ENCODE assay signal across 8 cellular contexts in the genomic region with DNA sequence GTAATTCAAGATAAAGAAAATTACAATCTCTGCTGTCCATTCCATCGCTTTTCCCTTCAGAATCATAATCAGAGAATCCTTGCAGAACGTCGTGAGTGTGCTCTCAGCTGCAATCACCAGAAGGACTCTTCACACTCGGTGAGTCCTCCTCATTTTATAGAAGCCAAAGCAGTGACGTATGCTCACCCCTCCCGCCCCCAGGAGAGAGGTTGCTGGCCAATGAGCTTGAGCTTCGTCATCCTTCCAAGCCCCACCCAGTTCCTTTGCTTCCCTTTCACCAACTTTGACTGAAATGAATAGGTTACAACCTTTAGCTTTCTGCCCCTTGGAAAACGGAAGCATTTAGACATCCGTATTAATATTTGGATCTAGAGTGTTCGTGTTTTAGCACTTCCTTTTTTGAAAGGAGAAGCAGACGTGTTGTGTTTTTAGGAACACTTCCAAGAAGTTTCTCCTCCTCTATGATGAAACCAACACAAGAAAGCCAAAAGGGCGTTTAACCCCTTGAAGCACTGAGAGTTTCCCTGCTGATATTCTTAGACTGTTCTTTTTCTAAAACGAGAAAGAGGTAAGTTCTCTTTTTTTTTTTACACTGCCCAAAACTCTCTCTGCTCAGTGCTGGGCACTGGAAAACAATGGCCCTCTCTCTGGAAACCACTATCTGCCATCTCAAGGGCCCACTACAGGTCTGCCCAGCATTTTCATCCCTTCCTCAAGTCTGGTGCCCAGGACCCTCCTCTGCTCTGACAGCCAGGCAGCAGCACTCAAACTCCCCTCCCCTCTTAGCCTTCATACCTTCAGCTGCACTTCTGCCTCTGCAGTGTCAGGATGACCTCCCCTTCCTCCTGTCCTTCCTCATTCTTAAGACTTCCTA. TPM values are rescaled to one million over a fixed set of nuclear protein-coding genes. Genes with fewer than 3 reads are reported as not detected.
DNase-seq lines count a peak whose midpoint lies in the region; ATAC-seq and TF ChIP-seq lines count a peak whose summit lies in the region.

No MANE protein-coding gene starts in this region.

- peaks cover 16 to 28% of the 10 kb centered on the region in 2 experiments for H3K27me3 ChIP-seq in mesenchymal stem cell (ENCODE audit: control insufficient read depth in 1 of 2, insufficient read depth in 1 of 2, low read length in 2 of 2)

- H2AFZ ChIP-seq in mesenchymal stem cell (ENCODE audit: low read depth, low read length) = no peak overlapping the region

- ATAC-seq in HG03354 (IDR thresholded peaks at IDR 0.05; ENCODE audit: poor library complexity, severe bottlenecking, unreplicated experiment) (peak; percentile 50), GM21515 (IDR thresholded peaks at IDR 0.05; ENCODE audit: unreplicated experiment) (no peak)
- peak; percentile 80 for ATAC-seq in stimulated activated effector memory CD8-positive, alpha-beta T cell treated with anti-CD3 and anti-CD28 coated beads, Interleukin-12 subunit alpha, Interleukin-12 subunit beta, amount 100 ng/mL, for 72 hours

- no peak overlapping the region for H2BK15ac ChIP-seq in mesenchymal stem cell (ENCODE audit: low read depth, poor library complexity, severe bottlenecking)

- H3K27ac ChIP-seq in VCaP (peak overlapping the region; percentile 86), caudate nucleus (ENCODE audit: low read depth, low read length) (peak overlapping the region; percentile 85), mesenchymal stem cell (ENCODE audit: low read length, poor library complexity, severe bottlenecking) (no peak overlapping the region)

- H3K27ac Mint-ChIP-seq in stimulated activated effector memory CD8-positive, alpha-beta T cell treated with anti-CD3 and anti-CD28 coated beads, Interleukin-12 subunit alpha, Interleukin-12 subunit beta, amount 100 ng/mL, for 72 hours = peak overlapping the region; percentile 87

- no peak overlapping the region for H2BK12ac ChIP-seq in mesenchymal stem cell (ENCODE audit: low read length in 2 of 2)

- H3K9ac ChIP-seq in mesenchymal stem cell (ENCODE audit: low read length) = peak overlapping the region; percentile 60

- H3K36me3 ChIP-seq in mesenchymal stem cell (ENCODE audit: control insufficient read depth in 1 of 2, insufficient read depth in 2 of 2, low read depth in 1 of 2, low read length in 2 of 2) = no peaks in the 10 kb centered on the region

- H2BK120ac ChIP-seq in mesenchymal stem cell (ENCODE audit: low read depth, low read length) = no peak overlapping the region

- H3K4me1 Mint-ChIP-seq in stimulated activated effector memory CD8-positive, alpha-beta T cell treated with anti-CD3 and anti-CD28 coated beads, Interleukin-12 subunit alpha, Interleukin-12 subunit beta, amount 100 ng/mL, for 72 hours = peaks cover 57% of the 10 kb centered on the region

- H3K4me1 ChIP-seq in mesenchymal stem cell (ENCODE audit: control insufficient read depth, insufficient read depth, low read depth, low read length) = no peaks in the 10 kb centered on the region

- H4K8ac ChIP-seq in mesenchymal stem cell (ENCODE audit: low read length) = no peak overlapping the region

- H3K36me3 Mint-ChIP-seq in stimulated activated effector memory CD8-positive, alpha-beta T cell treated with anti-CD3 and anti-CD28 coated beads, Interleukin-12 subunit alpha, Interleukin-12 subunit beta, amount 100 ng/mL, for 72 hours = peaks cover 18% of the 10 kb centered on the region

- peak; percentile 89 for DNase-seq in GF-D8 (lab: John Stamatoyannopoulos, UW)
- peak in 1 of 61 donors; percentile 40 for DNase-seq in caudate nucleus (lab: John Stamatoyannopoulos, UW)
- peak; percentile 5 for DNase-seq in mesenchymal stem cell
- DNase-seq in stimulated activated effector memory CD8-positive, alpha-beta T cell treated with anti-CD3 and anti-CD28 coated beads, Interleukin-12 subunit alpha, Interleukin-12 subunit beta, amount 100 ng/mL, for 72 hours (ENCODE audit: low spot score in 2 of 2) = peak in 1 of 2 donors; percentile 74
- no peak for DNase-seq in NCI-H1105 treated with DMSO at 0.1 percent for 48 hours (lab: John Stamatoyannopoulos, UW)

- WGBS in mesenchymal stem cell = 68% methylated on average over 13 of the region's 13 CpGs

- H3K4me3 Mint-ChIP-seq in stimulated activated effector memory CD8-positive, alpha-beta T cell treated with anti-CD3 and anti-CD28 coated beads, Interleukin-12 subunit alpha, Interleukin-12 subunit beta, amount 100 ng/mL, for 72 hours = peak overlapping the region; percentile 74

- H2AK5ac ChIP-seq in mesenchymal stem cell (ENCODE audit: low read length, severe bottlenecking) = no peak overlapping the region

- no peak overlapping the region for H3K14ac ChIP-seq in mesenchymal stem cell (ENCODE audit: low read length in 2 of 2)

- H3K9me3 ChIP-seq in mesenchymal stem cell (ENCODE audit: control insufficient read depth, low read length) = no peaks in the 10 kb centered on the region

- no peak overlapping the region for H3K4me2 ChIP-seq in mesenchymal stem cell (ENCODE audit: low read length, poor library complexity, severe bottlenecking)

- H3K79me1 ChIP-seq in mesenchymal stem cell (replicated peaks; ENCODE audit: low read length, poor library complexity, severe bottlenecking) = no peaks in the 10 kb centered on the region

- no peaks in the 10 kb centered on the region for H3K9me3 Mint-ChIP-seq in stimulated activated effector memory CD8-positive, alpha-beta T cell treated with anti-CD3 and anti-CD28 coated beads, Interleukin-12 subunit alpha, Interleukin-12 subunit beta, amount 100 ng/mL, for 72 hours

- H3K23ac ChIP-seq in mesenchymal stem cell (ENCODE audit: low read length in 2 of 2) = no peak overlapping the region

- H4K91ac ChIP-seq in mesenchymal stem cell (ENCODE audit: low read length) = peak overlapping the region; percentile 31

- peak overlapping the region in 1 of 2 experiments; percentile 63 for H3K4me3 ChIP-seq in mesenchymal stem cell (ENCODE audit: insufficient read depth in 1 of 2, low read depth in 1 of 2, low read length in 2 of 2)

- no peak for TF ChIP-seq CTCF in VCaP (conservative IDR thresholded peaks at IDR 0.05)

- no peak overlapping the region for H3K18ac ChIP-seq in mesenchymal stem cell (ENCODE audit: low read depth in 1 of 2, low read length in 2 of 2)

- H3K4ac ChIP-seq in mesenchymal stem cell (ENCODE audit: low read depth in 1 of 2, low read length in 2 of 2) = no peak overlapping the region

- no peak overlapping the region for H2BK5ac ChIP-seq in mesenchymal stem cell (ENCODE audit: low read depth, low read length, poor library complexity, severe bottlenecking)

RNA-seq across cellular contexts. Expression of a gene that starts 44.3 kb away (rescaled TPM):
- polyA plus RNA-seq in mesenchymal stem cell (2013, experiment 1 of 2) = 0.10 TPM
- polyA plus RNA-seq in mesenchymal stem cell (2013, experiment 2 of 2) = 0.14 TPM
